ENCODE assay signal across 9 cellular contexts in the genomic region with DNA sequence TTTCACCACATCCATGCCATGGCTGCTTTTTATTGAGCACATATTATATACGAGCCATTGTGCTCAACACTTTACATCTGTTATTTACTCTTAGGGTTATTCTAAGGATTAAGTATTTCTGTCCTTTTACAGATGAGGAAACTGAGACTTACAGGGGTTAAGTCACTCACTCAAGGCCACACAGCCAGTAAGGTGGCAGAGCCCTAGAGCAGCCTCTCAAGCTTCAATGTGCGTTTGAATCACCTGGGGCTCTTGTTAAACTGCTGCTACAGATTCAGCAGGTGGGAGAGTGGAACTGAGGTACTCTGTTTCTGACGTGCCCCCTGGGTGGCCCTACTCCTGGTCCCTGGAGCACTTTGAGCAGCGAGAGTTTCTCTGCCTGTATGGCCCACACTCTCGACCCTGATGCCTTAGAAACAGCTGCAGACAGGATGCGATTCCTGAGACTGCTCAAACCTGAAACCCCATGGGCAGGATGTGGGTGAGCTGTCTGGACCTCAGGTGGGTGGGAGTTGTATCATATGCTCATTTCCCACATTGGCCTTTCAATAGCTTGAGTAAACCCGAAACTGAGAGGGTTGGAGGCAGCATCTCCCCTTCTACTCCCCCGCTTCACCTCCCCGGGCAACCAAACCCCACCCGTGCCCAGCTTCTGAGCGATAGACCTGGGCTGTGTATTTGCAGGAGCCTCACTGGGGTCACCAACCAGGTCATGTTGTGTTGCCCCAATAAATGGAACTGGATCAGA. TPM values are rescaled to one million over a fixed set of nuclear protein-coding genes. Genes with fewer than 3 reads are reported as not detected.
A peak's percentile ranks its signal among the peaks of the same experiment; 100 is the strongest.
DNase-seq lines count a peak whose midpoint lies in the region; ATAC-seq, FAIRE-seq and TF ChIP-seq lines count a peak whose summit lies in the region.
"Had no signal": no experiment of that assay in that cellular context is flagged by ENCODE, and none has a peak within 500 bp of the region (broad histone marks: within the 10 kb centered on the region; RNA-seq: fewer than 3 reads in every experiment).

No MANE protein-coding gene starts in this region.

- POLR2A ChIA-PET in activated B cell treated with CpG ODN at 0.5 μM for 24 hours (lab: Charles Lee) = interaction anchor here (0.5 kb wide), 1 partner anchor 48 kb away, joined by 3 read pairs; no protein-coding TSS in a partner anchor

- no peak for TF ChIP-seq CTCF in activated B cell treated with CpG ODN at 0.5 μM for 24 hours (IDR thresholded peaks at IDR 0.05)

- CTCF ChIA-PET in activated B cell treated with CpG ODN at 0.5 μM for 24 hours (lab: Charles Lee) = interaction anchor here (1.2 kb wide), 1 partner anchor 57 kb away, joined by 3 read pairs; no protein-coding TSS in a partner anchor

- FAIRE-seq in GM18507 (lab: Jason Lieb, UNC) = peak; percentile 99

- no peaks in the 10 kb centered on the region for H3K9me3 ChIP-seq in effector memory CD4-positive, alpha-beta T cell (ENCODE audit: control insufficient read depth, low read length)

- H3K4me3 Mint-ChIP-seq in activated B cell treated with CpG ODN at 0.5 μM for 24 hours = no peak overlapping the region

- intact Hi-C loops in activated B cell treated with CpG ODN at 0.5 μM for 24 hours (cut with micrococcal nuclease) = no loop called here

- peaks cover 13% of the 10 kb centered on the region for H3K4me1 Mint-ChIP-seq in activated B cell treated with CpG ODN at 0.5 μM for 24 hours

- no peaks in the 10 kb centered on the region for H3K36me3 Mint-ChIP-seq in activated B cell treated with CpG ODN at 0.5 μM for 24 hours (ENCODE audit: low read depth)

- peak overlapping the region; percentile 44 for H3K27ac ChIP-seq in effector memory CD4-positive, alpha-beta T cell (ENCODE audit: insufficient read depth, low read length, poor library complexity, severe bottlenecking)

- H3K36me3 ChIP-seq in effector memory CD4-positive, alpha-beta T cell (ENCODE audit: control insufficient read depth, insufficient read depth, low read length) = no peaks in the 10 kb centered on the region

- H3K27me3 ChIP-seq in effector memory CD4-positive, alpha-beta T cell (replicated peaks; ENCODE audit: control insufficient read depth, insufficient read depth, low read length, poor library complexity, severe bottlenecking) = no peaks in the 10 kb centered on the region

- peak overlapping the region; percentile 12 for H3K4me3 ChIP-seq in effector memory CD4-positive, alpha-beta T cell (ENCODE audit: insufficient read depth, low read depth, low read length, poor library complexity, severe bottlenecking)
- H3K4me3 ChIP-seq: skin epidermis had no signal

- DNase-seq in GM18507 (ENCODE audit: extremely low spot score, insufficient read length, low read depth) (peak; percentile 72), activated B cell treated with CpG ODN at 0.5 μM for 24 hours (no peak), AML-193 (lab: John Stamatoyannopoulos, UW) (no peak), SW 1271 (lab: John Stamatoyannopoulos, UW) (no peak), mucosa of gallbladder (ENCODE audit: low spot score) (no peak), NCI-H1048 (lab: John Stamatoyannopoulos, UW) (no peak)
- DNase-seq in effector memory CD4-positive, alpha-beta T cell = peak; percentile 41 to 60 (median 50)

- no peak overlapping the region for H3K27ac Mint-ChIP-seq in activated B cell treated with CpG ODN at 0.5 μM for 24 hours

- peaks cover 37% of the 10 kb centered on the region for H3K4me1 ChIP-seq in effector memory CD4-positive, alpha-beta T cell (ENCODE audit: control insufficient read depth, insufficient read depth, low read length, poor library complexity, severe bottlenecking)

- H3K27me3 Mint-ChIP-seq in activated B cell treated with CpG ODN at 0.5 μM for 24 hours = peaks cover 11% of the 10 kb centered on the region

- H3K9me3 Mint-ChIP-seq in activated B cell treated with CpG ODN at 0.5 μM for 24 hours = no peaks in the 10 kb centered on the region

- ATAC-seq in HG02798 (IDR thresholded peaks at IDR 0.05; ENCODE audit: poor library complexity, unreplicated experiment) (peak; percentile 90), activated B cell treated with CpG ODN at 0.5 μM for 24 hours (ENCODE audit: low read depth) (peak; percentile 50)

RNA-seq across cellular contexts. Expression of gene MAN1C1, which starts 59.3 kb away (rescaled TPM):
- total RNA-seq in activated B cell treated with CpG ODN at 0.5 μM for 24 hours (0.20 and 0.34 TPM in 2 replicates), mucosa of gallbladder (18.4 TPM)

Comparison
In these comparisons a context has a peak if more than half of its experiments do, and no peak if none do; other contexts are left out.
1. DNase-seq: peak in GM18507 (single experiment) and effector memory CD4-positive, alpha-beta T cell (3 of 3); none in activated B cell treated with CpG ODN at 0.5 μM for 24 hours (single experiment), AML-193 (0 of 2), SW 1271 (0 of 2), mucosa of gallbladder (single experiment) and NCI-H1048 (single experiment).
2. RNA of gene MAN1C1, which starts 59.3 kb away (total RNA-seq): 18.4 TPM in mucosa of gallbladder (single experiment); 0.20 to 0.34 TPM in activated B cell treated with CpG ODN at 0.5 μM for 24 hours; every median in the first group is over 10 times any median in the second.